ENCODE assay signal across 1 cellular context in genomic region chr7:139075031-139075652, GRCh38.
TF ChIP-seq lines count a peak whose summit lies in the region.

No MANE protein-coding gene starts in this region.

TF ChIP-seq in GM12878, 131 proteins besides CTCF, POLR2A, EP300 and RAD21 (continued from another document):
- no peak for TF ChIP-seq CHD1 (IDR thresholded peaks at IDR 0.05; ENCODE audit: low read depth, low read length)
- peak; percentile 68; the same call in 1 of the 2 replicates for TF ChIP-seq SMC3 (IDR thresholded peaks at IDR 0.05; ENCODE audit: borderline replicate concordance, low read length)
- TF ChIP-seq BHLHE40 (IDR thresholded peaks at IDR 0.05; ENCODE audit: borderline replicate concordance in 1 of 2, low read depth in 2 of 2, low read length in 1 of 2) = no peak
- TF ChIP-seq SUPT20H (IDR thresholded peaks at IDR 0.05; ENCODE audit: borderline replicate concordance, control insufficient read depth, low read depth, low read length) = no peak
- TF ChIP-seq RB1 (IDR thresholded peaks at IDR 0.05; ENCODE audit: borderline replicate concordance) = no peak
- no peak for TF ChIP-seq STAT3 (IDR thresholded peaks at IDR 0.05; ENCODE audit: low read depth, low read length)
- no peak for TF ChIP-seq CBX3 (IDR thresholded peaks at IDR 0.05; ENCODE audit: borderline replicate concordance, low read depth)
- no peak for TF ChIP-seq ETV6 (conservative IDR thresholded peaks at IDR 0.05 in 1 of 2, IDR thresholded peaks at IDR 0.05 in 1 of 2; ENCODE audit: borderline replicate concordance in 1 of 2, low read depth in 1 of 2)
- TF ChIP-seq MEF2B (IDR thresholded peaks at IDR 0.05; ENCODE audit: partially characterized antibody, poor library complexity, severe bottlenecking) = no peak
- TF ChIP-seq KDM1A (IDR thresholded peaks at IDR 0.05; ENCODE audit: borderline replicate concordance) = no peak
